9 cellular contexts compared by ENCODE assay signal in the genomic region with DNA sequence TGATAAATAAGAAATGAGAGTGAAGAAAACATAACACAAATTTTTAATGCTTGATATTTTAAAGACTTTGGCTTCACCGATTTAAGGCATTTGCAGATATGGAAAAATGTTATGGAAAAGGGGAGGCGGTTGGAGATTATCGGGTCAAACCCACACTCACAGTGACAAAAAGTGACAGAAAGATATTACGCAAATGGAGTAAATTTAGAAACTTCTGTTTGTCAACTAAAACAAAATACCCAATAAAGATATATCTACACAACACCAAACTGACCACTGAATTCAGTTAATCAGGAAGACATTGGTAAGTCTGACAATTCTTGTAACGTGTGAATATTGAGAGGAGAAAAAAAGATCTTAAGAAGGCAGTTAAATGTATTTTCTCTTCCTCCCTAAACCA. TPM values are rescaled to one million over a fixed set of nuclear protein-coding genes. Genes with fewer than 3 reads are reported as not detected.
DNase-seq lines count a peak whose midpoint lies in the region; ATAC-seq and TF ChIP-seq lines count a peak whose summit lies in the region.
"Had no signal": no experiment of that assay in that cellular context is flagged by ENCODE, and none has a peak within 500 bp of the region (broad histone marks: within the 10 kb centered on the region; RNA-seq: fewer than 3 reads in every experiment).

No MANE protein-coding gene starts in this region.

- H3K9me3 ChIP-seq in iPS-20b (ENCODE audit: insufficient read depth, low read depth, low read length) (no peaks in the 10 kb centered on the region), thyroid gland (no peaks in the 10 kb centered on the region)

- H3K27me3 ChIP-seq in iPS-20b (ENCODE audit: insufficient read depth, low read length) (no peaks in the 10 kb centered on the region), thyroid gland (no peaks in the 10 kb centered on the region)

- H3K27ac ChIP-seq in iPS-20b (ENCODE audit: low read length) (no peak overlapping the region), thyroid gland (peak overlapping the region in 2 of 3 donors; percentile 32 to 98)

- WGBS in thyroid gland, 2 donors = 61 to 62% methylated on average over 5 of the region's 5 CpGs

- peaks cover 51% of the 10 kb centered on the region for H3K4me1 Mint-ChIP-seq in activated T-cell treated with anti-CD3 and anti-CD28 coated beads, Interleukin-2, amount 50 U/mL, for 72 hours (ENCODE audit: low read depth)
- H3K4me1 Mint-ChIP-seq in activated T-helper 1 cell treated with anti-CD3 and anti-CD28 coated beads, Interleukin-12 subunit alpha, Interleukin-12 subunit beta, Interleukin-2, Interleukin-4 antibody, amounts not matched to agents 30 ng/mL and 10 ng/mL and 1 ng/mL, durations not matched to agents 14 hours and 24 hours and 36 hours (ENCODE audit: low read depth) = peaks cover 66% of the 10 kb centered on the region

- no peak for ATAC-seq in activated T-cell treated with anti-CD3 and anti-CD28 coated beads, Interleukin-2, amount 50 U/mL, for 72 hours (replicated peaks in 1 of 2)
- no peak for ATAC-seq in GM19395 (IDR thresholded peaks at IDR 0.05; ENCODE audit: unreplicated experiment)

- peaks cover 10% of the 10 kb centered on the region; the same call in 1 of the 2 replicates for H3K4me1 ChIP-seq in iPS-20b (ENCODE audit: insufficient read depth, low read length)
- peaks cover 28 to 43% of the 10 kb centered on the region in 2 donors for H3K4me1 ChIP-seq in thyroid gland

- H3K4me3 Mint-ChIP-seq in activated T-cell treated with anti-CD3 and anti-CD28 coated beads, Interleukin-2, amount 50 U/mL, for 72 hours = peak overlapping the region; percentile 89 to 91
- H3K4me3 Mint-ChIP-seq in activated T-helper 1 cell treated with anti-CD3 and anti-CD28 coated beads, Interleukin-12 subunit alpha, Interleukin-12 subunit beta, Interleukin-2, Interleukin-4 antibody, amounts not matched to agents 30 ng/mL and 10 ng/mL and 1 ng/mL, durations not matched to agents 14 hours and 24 hours and 36 hours = peak overlapping the region; percentile 96

- H3K27me3 Mint-ChIP-seq in activated T-cell treated with anti-CD3 and anti-CD28 coated beads, Interleukin-2, amount 50 U/mL, for 72 hours (ENCODE audit: low read depth) = no peaks in the 10 kb centered on the region
- no peaks in the 10 kb centered on the region for H3K27me3 Mint-ChIP-seq in activated T-helper 1 cell treated with anti-CD3 and anti-CD28 coated beads, Interleukin-12 subunit alpha, Interleukin-12 subunit beta, Interleukin-2, Interleukin-4 antibody, amounts not matched to agents 30 ng/mL and 10 ng/mL and 1 ng/mL, durations not matched to agents 14 hours and 24 hours and 36 hours (ENCODE audit: insufficient read depth)

- intact Hi-C loops in activated T-helper 1 cell treated with anti-CD3 and anti-CD28 coated beads, Interleukin-12 subunit alpha, Interleukin-12 subunit beta, Interleukin-2, Interleukin-4 antibody, amounts not matched to agents 30 ng/mL and 10 ng/mL and 1 ng/mL, durations not matched to agents 14 hours and 24 hours and 36 hours (cut with micrococcal nuclease) = no loop called here
- intact Hi-C loops in thyroid gland (cut with DNase I) = no loop called here

- peaks cover 8 to 10% of the 10 kb centered on the region in 2 donors for H3K36me3 Mint-ChIP-seq in activated T-cell treated with anti-CD3 and anti-CD28 coated beads, Interleukin-2, amount 50 U/mL, for 72 hours (ENCODE audit: insufficient read depth in 2 of 2)
- H3K36me3 Mint-ChIP-seq in activated T-helper 1 cell treated with anti-CD3 and anti-CD28 coated beads, Interleukin-12 subunit alpha, Interleukin-12 subunit beta, Interleukin-2, Interleukin-4 antibody, amounts not matched to agents 30 ng/mL and 10 ng/mL and 1 ng/mL, durations not matched to agents 14 hours and 24 hours and 36 hours (ENCODE audit: low read depth) = peaks cover 10% of the 10 kb centered on the region

- DNase-seq in activated T-cell treated with anti-CD3 and anti-CD28 coated beads, Interleukin-2, amount 50 U/mL, for 72 hours = no peak
- no peak for DNase-seq in activated T-cell treated with anti-CD3 and anti-CD28 coated beads for 4 hours
- no peak for DNase-seq in activated T-helper 1 cell treated with anti-CD3 and anti-CD28 coated beads, Interleukin-12 subunit alpha, Interleukin-12 subunit beta, Interleukin-2, Interleukin-4 antibody, amounts not matched to agents 30 ng/mL and 10 ng/mL and 1 ng/mL, durations not matched to agents 14 hours and 24 hours and 36 hours (ENCODE audit: low spot score)
- no peak for DNase-seq in thyroid gland
- no peak for DNase-seq in GM13977 (ENCODE audit: low spot score)
- DNase-seq in stimulated activated CD4-positive, alpha-beta T cell treated with anti-CD3 and anti-CD28 coated beads, Interleukin-4, amount 100 ng/mL, for 1 hour = no peak
- DNase-seq: NCI-H2029 treated with DMSO at 0.1 percent for 48 hours had no signal

- H3K9me3 Mint-ChIP-seq in activated T-cell treated with anti-CD3 and anti-CD28 coated beads, Interleukin-2, amount 50 U/mL, for 72 hours = no peaks in the 10 kb centered on the region
- H3K9me3 Mint-ChIP-seq in activated T-helper 1 cell treated with anti-CD3 and anti-CD28 coated beads, Interleukin-12 subunit alpha, Interleukin-12 subunit beta, Interleukin-2, Interleukin-4 antibody, amounts not matched to agents 30 ng/mL and 10 ng/mL and 1 ng/mL, durations not matched to agents 14 hours and 24 hours and 36 hours = no peaks in the 10 kb centered on the region

- no peak for TF ChIP-seq POLR2A in thyroid gland (IDR thresholded peaks at IDR 0.05)

- peak overlapping the region; percentile 93 for H3K27ac Mint-ChIP-seq in activated T-cell treated with anti-CD3 and anti-CD28 coated beads, Interleukin-2, amount 50 U/mL, for 72 hours
- no peak overlapping the region for H3K27ac Mint-ChIP-seq in activated T-helper 1 cell treated with anti-CD3 and anti-CD28 coated beads, Interleukin-12 subunit alpha, Interleukin-12 subunit beta, Interleukin-2, Interleukin-4 antibody, amounts not matched to agents 30 ng/mL and 10 ng/mL and 1 ng/mL, durations not matched to agents 14 hours and 24 hours and 36 hours

- peak overlapping the region; percentile 91; the same call in 1 of the 2 replicates for H3K9ac ChIP-seq in iPS-20b (ENCODE audit: low read depth, low read length)

- TF ChIP-seq CTCF in thyroid gland (IDR thresholded peaks at IDR 0.05) (no peak), GM13977 (IDR thresholded peaks at IDR 0.05; ENCODE audit: extremely low read depth, insufficient read depth, missing control alignments) (no peak)

- H3K36me3 ChIP-seq in iPS-20b (ENCODE audit: insufficient read depth, low read depth, low read length) (no peaks in the 10 kb centered on the region), thyroid gland (no peaks in the 10 kb centered on the region)

- H3K4me3 ChIP-seq in iPS-20b (ENCODE audit: low read length) (peak overlapping the region; percentile 89), thyroid gland (replicated peaks in 1 of 3) (peak overlapping the region in 1 of 3 donors; percentile 96)

- in situ Hi-C loops in GM13977 (cut with MboI; ENCODE audit: low pct_unique_long_range_greater_than_20kb, low sequenced_read_pairs, unreplicated experiment) = no loop called here

RNA-seq across cellular contexts. Expression of gene PPP1R12A, which starts 2.5 kb away (rescaled TPM):
- 10 to 100 TPM; 66.6 to 67.5 TPM for total RNA-seq in activated T-cell treated with anti-CD3 and anti-CD28 coated beads, Interleukin-2, amount 50 U/mL, for 72 hours
- 85.0 and 87.1 TPM in 2 replicates for total RNA-seq in activated T-helper 1 cell treated with anti-CD3 and anti-CD28 coated beads, Interleukin-12 subunit alpha, Interleukin-12 subunit beta, Interleukin-2, Interleukin-4 antibody, amounts not matched to agents 30 ng/mL and 10 ng/mL and 1 ng/mL, durations not matched to agents 14 hours and 24 hours and 36 hours
- total RNA-seq in thyroid gland = 100 to 1,000 TPM in 2 of 4 donors, 10 to 100 TPM in 2; 90.0 to 128 (median 100) TPM
